Comparison of ENCODE assay signal across 14 cellular contexts in the genomic region with DNA sequence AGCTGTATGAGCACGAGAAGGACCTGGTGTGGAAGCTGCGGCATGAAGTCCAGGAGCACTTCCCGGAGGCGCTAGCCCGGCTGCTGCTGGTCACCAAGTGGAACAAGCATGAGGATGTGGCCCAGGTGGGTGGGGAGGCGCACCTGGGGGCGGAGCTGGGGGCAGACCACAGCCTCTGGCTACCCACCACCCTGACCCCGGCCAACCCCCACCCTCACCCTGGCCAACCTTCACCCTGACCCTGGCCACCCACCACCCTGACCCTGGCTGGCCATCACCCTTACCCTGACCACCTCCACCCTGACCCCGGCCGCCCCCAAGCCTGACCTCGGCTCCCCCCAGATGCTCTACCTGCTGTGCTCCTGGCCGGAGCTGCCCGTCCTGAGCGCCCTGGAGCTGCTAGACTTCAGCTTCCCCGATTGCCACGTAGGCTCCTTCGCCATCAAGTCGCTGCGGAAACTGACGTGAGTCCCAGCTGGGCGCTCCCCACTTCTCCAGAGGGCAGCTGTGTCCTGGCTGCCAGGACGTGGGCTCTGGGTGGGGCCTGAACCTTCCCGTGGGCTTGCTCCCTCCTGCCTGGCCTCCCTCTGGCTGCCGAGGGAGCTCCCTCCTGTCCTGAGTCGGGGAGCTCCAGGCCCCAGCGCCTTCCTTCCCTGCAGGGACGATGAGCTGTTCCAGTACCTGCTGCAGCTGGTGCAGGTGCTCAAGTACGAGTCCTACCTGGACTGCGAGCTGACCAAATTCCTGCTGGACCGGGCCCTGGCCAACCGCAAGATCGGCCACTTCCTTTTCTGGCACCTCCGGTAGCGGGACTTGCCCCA.
DNase-seq lines count a peak whose midpoint lies in the region; ATAC-seq and TF ChIP-seq lines count a peak whose summit lies in the region.
"Had no signal": no experiment of that assay in that cellular context is flagged by ENCODE, and none has a peak within 500 bp of the region (broad histone marks: within the 10 kb centered on the region; RNA-seq: fewer than 3 reads in every experiment).

No MANE protein-coding gene starts in this region.

- in situ Hi-C loops in HAP-1 (cut with MboI; ENCODE audit: low sequenced_read_pairs): loop anchor here (10.0 kb wide), 1 partner anchor 144 kb away; no protein-coding TSS in a partner anchor

- no peak overlapping the region for H3K4ac ChIP-seq in mesendoderm (ENCODE audit: low read depth, low read length)

- H3K4me1 Mint-ChIP-seq in CD8-positive, alpha-beta T cell (ENCODE audit: low read depth): peaks cover 69% of the 10 kb centered on the region
- H3K4me1 Mint-ChIP-seq in GM23338: peaks cover 14% of the 10 kb centered on the region
- H3K4me1 Mint-ChIP-seq in activated T-helper 1 cell treated with anti-CD3 and anti-CD28 coated beads, Interleukin-12 subunit alpha, Interleukin-12 subunit beta, Interleukin-2, Interleukin-4 antibody, amounts not matched to agents 30 ng/mL and 10 ng/mL and 1 ng/mL, durations not matched to agents 14 hours and 24 hours and 36 hours (ENCODE audit: low read depth): peaks cover 29% of the 10 kb centered on the region

- intact Hi-C loops in CD8-positive, alpha-beta T cell (cut with DNase I, micrococcal nuclease): loop anchor here in 1 of 2 experiments (1.0 kb wide), 2 partner anchors 94 to 146 kb away; no protein-coding TSS in a partner anchor
- intact Hi-C loops in activated T-helper 1 cell treated with anti-CD3 and anti-CD28 coated beads, Interleukin-12 subunit alpha, Interleukin-12 subunit beta, Interleukin-2, Interleukin-4 antibody, amounts not matched to agents 30 ng/mL and 10 ng/mL and 1 ng/mL, durations not matched to agents 14 hours and 24 hours and 36 hours (cut with micrococcal nuclease): no loop called here

- H3K9me2 ChIP-seq in GM23338 (ENCODE audit: insufficient read depth): no peaks in the 10 kb centered on the region

- TF ChIP-seq CTCF in CD8-positive, alpha-beta T cell (IDR thresholded peaks at IDR 0.05): no peak
- no peak for TF ChIP-seq CTCF in GM23338 (conservative IDR thresholded peaks at IDR 0.05; ENCODE audit: low read depth in 2 of 2)

- H2BK120ac ChIP-seq in mesendoderm (ENCODE audit: low read depth, low read length): no peak overlapping the region

- no peak overlapping the region for H3K9ac ChIP-seq in mesendoderm (ENCODE audit: low read length)

- no peak overlapping the region for H3K18ac ChIP-seq in mesendoderm (ENCODE audit: low read length)

- H3K79me2 ChIP-seq in GM23338 (replicated peaks; ENCODE audit: insufficient read depth) (no peaks in the 10 kb centered on the region), mesendoderm (ENCODE audit: control insufficient read depth, insufficient read depth, low read length) (no peaks in the 10 kb centered on the region)

- H3K56ac ChIP-seq in mesendoderm (ENCODE audit: low read length): peak overlapping the region; percentile 80

- ATAC-seq in CD8-positive, alpha-beta T cell: no peak
- peak; percentile 6 for ATAC-seq in GM23338
- ATAC-seq: Panc1 had no signal

- peak overlapping the region; percentile 82 for H3K27ac Mint-ChIP-seq in CD8-positive, alpha-beta T cell
- no peak overlapping the region for H3K27ac Mint-ChIP-seq in GM23338
- H3K27ac Mint-ChIP-seq in activated T-helper 1 cell treated with anti-CD3 and anti-CD28 coated beads, Interleukin-12 subunit alpha, Interleukin-12 subunit beta, Interleukin-2, Interleukin-4 antibody, amounts not matched to agents 30 ng/mL and 10 ng/mL and 1 ng/mL, durations not matched to agents 14 hours and 24 hours and 36 hours: peak overlapping the region; percentile 75

- H2BK5ac ChIP-seq in mesendoderm (ENCODE audit: low read length): no peak overlapping the region

- H3K79me1 ChIP-seq in mesendoderm (ENCODE audit: low read length): no peaks in the 10 kb centered on the region

- no peak overlapping the region for H4K5ac ChIP-seq in mesendoderm (ENCODE audit: low read length)

- H4K20me1 ChIP-seq in GM23338 (replicated peaks; ENCODE audit: insufficient read depth): no peaks in the 10 kb centered on the region

- peaks cover 84% of the 10 kb centered on the region for H3K4me1 ChIP-seq in CD8-positive, alpha-beta T cell (ENCODE audit: insufficient read depth, low read length)
- peaks cover 14% of the 10 kb centered on the region for H3K4me1 ChIP-seq in GM23338 (ENCODE audit: insufficient read depth)
- H3K4me1 ChIP-seq in mesendoderm (ENCODE audit: control insufficient read depth, low read depth, low read length): no peaks in the 10 kb centered on the region
- no peaks in the 10 kb centered on the region for H3K4me1 ChIP-seq in HAP-1
- H3K4me1 ChIP-seq: BE2C had no signal

- peak overlapping the region; percentile 19 for H3K27ac ChIP-seq in CD8-positive, alpha-beta T cell (ENCODE audit: low read depth, low read length)
- H3K27ac ChIP-seq in GM23338 (ENCODE audit: low read depth) (0 out of 2 replicates have a peak overlapping the region, but pooled peaks have one; percentile 14), mesendoderm (ENCODE audit: low read depth, low read length) (no peak overlapping the region)
- H3K27ac ChIP-seq: foreskin keratinocyte had no signal

- H4K8ac ChIP-seq in mesendoderm (ENCODE audit: low read depth, low read length): no peak overlapping the region

- H3K9me3 Mint-ChIP-seq in CD8-positive, alpha-beta T cell: no peaks in the 10 kb centered on the region
- H3K9me3 Mint-ChIP-seq in GM23338: peaks cover 10% of the 10 kb centered on the region; the same call in 2 of the 3 replicates
- H3K9me3 Mint-ChIP-seq in activated T-helper 1 cell treated with anti-CD3 and anti-CD28 coated beads, Interleukin-12 subunit alpha, Interleukin-12 subunit beta, Interleukin-2, Interleukin-4 antibody, amounts not matched to agents 30 ng/mL and 10 ng/mL and 1 ng/mL, durations not matched to agents 14 hours and 24 hours and 36 hours: no peaks in the 10 kb centered on the region
- H3K9me3 Mint-ChIP-seq: activated B cell treated with CpG ODN at 0.5 μM for 24 hours; natural killer cell treated with Interleukin-12 subunit alpha and Interleukin-12 subunit beta and Interleukin-15 and Interleukin-18, amount 100 ng/mL, for 72 hours had no signal

- H3K9me3 ChIP-seq in CD8-positive, alpha-beta T cell (ENCODE audit: low read length): no peaks in the 10 kb centered on the region
- H3K9me3 ChIP-seq in HAP-1: no peaks in the 10 kb centered on the region
- H3K9me3 ChIP-seq: BE2C had no signal

- no peak overlapping the region for H3K23ac ChIP-seq in mesendoderm (ENCODE audit: low read length)

- no peak overlapping the region for H3K4me2 ChIP-seq in GM23338
- H3K4me2 ChIP-seq in mesendoderm (ENCODE audit: low read length): no peak overlapping the region

- CTCF ChIA-PET in CD8-positive, alpha-beta T cell (lab: Charles Lee): interaction anchor here (0.9 to 25.4 kb wide), 21 partner anchors 9 to 146 kb away, joined by 3 to 319 read pairs (median 6); a partner anchor contains a TSS

- no peak overlapping the region for H2BK15ac ChIP-seq in mesendoderm (replicated peaks; ENCODE audit: low read depth)

- H2AK5ac ChIP-seq in mesendoderm (ENCODE audit: low read length): no peak overlapping the region

- POLR2A ChIA-PET in CD8-positive, alpha-beta T cell (lab: Charles Lee): interaction anchor here (1.0 to 12.6 kb wide), 9 partner anchors 7 to 92 kb away, joined by 4 to 323 read pairs (median 9); a partner anchor contains a TSS

- peak overlapping the region; percentile 59 for H3K4me3 Mint-ChIP-seq in CD8-positive, alpha-beta T cell
- no peak overlapping the region for H3K4me3 Mint-ChIP-seq in GM23338
- no peak overlapping the region for H3K4me3 Mint-ChIP-seq in activated T-helper 1 cell treated with anti-CD3 and anti-CD28 coated beads, Interleukin-12 subunit alpha, Interleukin-12 subunit beta, Interleukin-2, Interleukin-4 antibody, amounts not matched to agents 30 ng/mL and 10 ng/mL and 1 ng/mL, durations not matched to agents 14 hours and 24 hours and 36 hours
- H3K4me3 Mint-ChIP-seq: activated B cell treated with CpG ODN at 0.5 μM for 24 hours; natural killer cell treated with Interleukin-12 subunit alpha and Interleukin-12 subunit beta and Interleukin-15 and Interleukin-18, amount 100 ng/mL, for 72 hours had no signal

- WGBS in mesendoderm (ENCODE audit: extremely low coverage, insufficient coverage, low lambda C conversion rate): no CpG with 5 or more reads among the region's 34 CpGs

- peaks cover 82% of the 10 kb centered on the region for H3K36me3 Mint-ChIP-seq in CD8-positive, alpha-beta T cell
- peaks cover 38% of the 10 kb centered on the region for H3K36me3 Mint-ChIP-seq in GM23338 (ENCODE audit: low read depth)
- H3K36me3 Mint-ChIP-seq in activated T-helper 1 cell treated with anti-CD3 and anti-CD28 coated beads, Interleukin-12 subunit alpha, Interleukin-12 subunit beta, Interleukin-2, Interleukin-4 antibody, amounts not matched to agents 30 ng/mL and 10 ng/mL and 1 ng/mL, durations not matched to agents 14 hours and 24 hours and 36 hours (ENCODE audit: low read depth): peaks cover 58% of the 10 kb centered on the region

- H3K36me3 ChIP-seq in CD8-positive, alpha-beta T cell (ENCODE audit: insufficient read depth, low read length): peaks cover 69% of the 10 kb centered on the region
- H3K36me3 ChIP-seq in GM23338 (ENCODE audit: insufficient read depth): no peaks in the 10 kb centered on the region
- no peaks in the 10 kb centered on the region for H3K36me3 ChIP-seq in mesendoderm (ENCODE audit: control insufficient read depth, insufficient read depth, low read length)
- H3K36me3 ChIP-seq in HAP-1 (replicated peaks): no peaks in the 10 kb centered on the region
- H3K36me3 ChIP-seq: BE2C had no signal

- H2AFZ ChIP-seq in GM23338: 0 out of 2 replicates have a peak overlapping the region, but pooled peaks have one; percentile 5

- no peaks in the 10 kb centered on the region for H3K27me3 ChIP-seq in CD8-positive, alpha-beta T cell (ENCODE audit: insufficient read depth, low read length)
- H3K27me3 ChIP-seq in GM23338 (ENCODE audit: insufficient read depth): no peaks in the 10 kb centered on the region
- no peaks in the 10 kb centered on the region for H3K27me3 ChIP-seq in mesendoderm (ENCODE audit: insufficient read depth, low read length, poor library complexity)
- H3K27me3 ChIP-seq in HAP-1 (ENCODE audit: low read depth): no peaks in the 10 kb centered on the region
- H3K27me3 ChIP-seq: BE2C, foreskin keratinocyte had no signal

- DNase-seq in CD8-positive, alpha-beta T cell: peak in 1 of 7 experiments; percentile 11
- DNase-seq in GM23338 (ENCODE audit: low spot score): no peak
- DNase-seq in activated T-helper 1 cell treated with anti-CD3 and anti-CD28 coated beads, Interleukin-12 subunit alpha, Interleukin-12 subunit beta, Interleukin-2, Interleukin-4 antibody, amounts not matched to agents 30 ng/mL and 10 ng/mL and 1 ng/mL, durations not matched to agents 14 hours and 24 hours and 36 hours (ENCODE audit: low spot score): no peak
- DNase-seq in mesendoderm: no peak
- no peak for DNase-seq in mesenteric fat pad (ENCODE audit: low spot score)
- no peak for DNase-seq in HAP-1 (ENCODE audit: low spot score in 2 of 2)
- no peak for DNase-seq in NCI-H82 (lab: John Stamatoyannopoulos, UW)
- DNase-seq: GOT3, NCI-H2029 had no signal

- peak overlapping the region; percentile 54 for H3K4me3 ChIP-seq in CD8-positive, alpha-beta T cell (ENCODE audit: low read depth, low read length)
- H3K4me3 ChIP-seq in GM23338 (no peak overlapping the region), mesendoderm (ENCODE audit: low read length) (no peak overlapping the region), HAP-1 (no peak overlapping the region)

- no peaks in the 10 kb centered on the region for H3K27me3 Mint-ChIP-seq in CD8-positive, alpha-beta T cell (ENCODE audit: low read depth)
- H3K27me3 Mint-ChIP-seq in GM23338 (ENCODE audit: insufficient read depth, low read depth, poor library complexity): peaks cover 15% of the 10 kb centered on the region
- no peaks in the 10 kb centered on the region for H3K27me3 Mint-ChIP-seq in activated T-helper 1 cell treated with anti-CD3 and anti-CD28 coated beads, Interleukin-12 subunit alpha, Interleukin-12 subunit beta, Interleukin-2, Interleukin-4 antibody, amounts not matched to agents 30 ng/mL and 10 ng/mL and 1 ng/mL, durations not matched to agents 14 hours and 24 hours and 36 hours (ENCODE audit: insufficient read depth)
- H3K27me3 Mint-ChIP-seq: activated B cell treated with CpG ODN at 0.5 μM for 24 hours; natural killer cell treated with Interleukin-12 subunit alpha and Interleukin-12 subunit beta and Interleukin-15 and Interleukin-18, amount 100 ng/mL, for 72 hours had no signal

- peaks cover 6% of the 10 kb centered on the region; the same call in 1 of the 2 replicates for H3F3A ChIP-seq in GM23338 (replicated peaks; ENCODE audit: low read depth)
